In genomic region chr1:53878492-53879105, GRCh38 we compare ENCODE assay signal across 8 cellular contexts. TPM values are rescaled to one million over a fixed set of nuclear protein-coding genes. Genes with fewer than 3 reads are reported as not detected.
DNase-seq lines count a peak whose midpoint lies in the region; ATAC-seq and TF ChIP-seq lines count a peak whose summit lies in the region.

No MANE protein-coding gene starts in this region.

- POLR2A ChIA-PET in A673 (lab: Charles Lee; ENCODE audit: low non-redundant PET) = no interaction called here

- no peaks in the 10 kb centered on the region for H3K9me3 ChIP-seq in A673 (ENCODE audit: low read depth, low read length, poor library complexity, severe bottlenecking)
- H3K9me3 ChIP-seq in neural cell (ENCODE audit: low read length) = no peaks in the 10 kb centered on the region

- peak; percentile 71 for TF ChIP-seq RAD21 in neural cell (conservative IDR thresholded peaks at IDR 0.05)

- H3K27ac ChIP-seq in A673 (ENCODE audit: low read depth, low read length, poor library complexity, severe bottlenecking) = no peak overlapping the region
- H3K27ac ChIP-seq in neural cell (ENCODE audit: low read length) = no peak overlapping the region

- H3K4me2 ChIP-seq in neural cell (ENCODE audit: low read length) = no peak overlapping the region

- TF ChIP-seq CTCF in A673 (conservative IDR thresholded peaks at IDR 0.05; ENCODE audit: low read depth, low read length) (peak; percentile 62), GM12872 (IDR thresholded peaks at IDR 0.05; ENCODE audit: insufficient read depth, low read depth, low read length) (peak; percentile 61), neural cell (IDR thresholded peaks at IDR 0.05; ENCODE audit: poor library complexity, severe bottlenecking) (peak; percentile 68)

- H3K27me3 ChIP-seq in A673 (replicated peaks; ENCODE audit: insufficient read depth, low read depth, low read length, poor library complexity) (no peaks in the 10 kb centered on the region), neural cell (ENCODE audit: insufficient read depth, low read depth, low read length) (no peaks in the 10 kb centered on the region)

- CTCF ChIA-PET in A673 (lab: Charles Lee) = interaction anchor here (0.6 to 1.3 kb wide), 2 partner anchors 67 to 81 kb away, joined by 4 to 5 read pairs; partner anchors contain the start of gene IFT25

- H3F3A ChIP-seq in neural cell (ENCODE audit: insufficient read depth, low read length, poor library complexity, severe bottlenecking) = no peaks in the 10 kb centered on the region

- no peaks in the 10 kb centered on the region for H3K9me2 ChIP-seq in neural cell (ENCODE audit: insufficient read depth, low read length)

- no peaks in the 10 kb centered on the region for H3K79me2 ChIP-seq in neural cell (replicated peaks; ENCODE audit: insufficient read depth, low read length)

- H3K4me1 ChIP-seq in A673 (ENCODE audit: insufficient read depth, low read length, poor library complexity, severe bottlenecking) = no peaks in the 10 kb centered on the region

- intact Hi-C loops in A673 (cut with micrococcal nuclease; ENCODE audit: unreplicated experiment) = loop anchor here (5.0 kb wide), 1 partner anchor 69 kb away; the partner anchor contains the start of genes IFT25 and LRRC42

- no peak overlapping the region for H3K9ac ChIP-seq in neural cell (ENCODE audit: low read length)

- H3K4me3 ChIP-seq in A673 (ENCODE audit: low read depth, low read length, poor library complexity, severe bottlenecking) (no peak overlapping the region), neural cell (ENCODE audit: low read length) (no peak overlapping the region)

- ATAC-seq in GM19397 (IDR thresholded peaks at IDR 0.05; ENCODE audit: unreplicated experiment) = no peak

- DNase-seq in A673 (ENCODE audit: low spot score) (peak; percentile 12), NCI-H69 (lab: John Stamatoyannopoulos, UW) (peak; percentile 59), cerebellum (ENCODE audit: low spot score) (peak; percentile 15), activated T-cell treated with anti-CD3 and anti-CD28 coated beads for 4 hours (no peak)
- DNase-seq in activated T-cell treated with anti-CD3 and anti-CD28 coated beads, Interleukin-2, amount 50 U/mL, for 48 hours = no peak

- H3K36me3 ChIP-seq in A673 (ENCODE audit: insufficient read depth, low read length, poor library complexity, severe bottlenecking) (no peaks in the 10 kb centered on the region), neural cell (ENCODE audit: insufficient read depth, low read length) (no peaks in the 10 kb centered on the region)

- H4K20me1 ChIP-seq in neural cell (ENCODE audit: insufficient read depth) = no peaks in the 10 kb centered on the region

- H2AFZ ChIP-seq in neural cell (ENCODE audit: low read depth, low read length) = no peak overlapping the region

- no peak for TF ChIP-seq EP300 in neural cell (conservative IDR thresholded peaks at IDR 0.05; ENCODE audit: poor library complexity, severe bottlenecking)

- BruUV-seq in A673 (replicated peaks; lab: Mats Ljungman, UMichigan) = no TSS peak

TF ChIP-seq in neural cell, 6 proteins besides CTCF, POLR2A, EP300 and RAD21:
- TF ChIP-seq REST (IDR thresholded peaks at IDR 0.05; ENCODE audit: borderline replicate concordance) (no peak), TAF1 (IDR thresholded peaks at IDR 0.05; ENCODE audit: low read depth) (no peak), EZH2 (IDR thresholded peaks at IDR 0.05; ENCODE audit: borderline replicate concordance, insufficient read depth, low read length, poor library complexity, severe bottlenecking) (no peak), MXI1 (conservative IDR thresholded peaks at IDR 0.05; ENCODE audit: poor library complexity, severe bottlenecking) (no peak), SMC3 (conservative IDR thresholded peaks at IDR 0.05; ENCODE audit: poor library complexity) (peak; percentile 79), POLR2AphosphoS5 (IDR thresholded peaks at IDR 0.05) (no peak)

RNA-seq across cellular contexts. Expression of gene YIPF1, which starts 11.0 kb away (rescaled TPM):
- 7.8 and 8.5 TPM in 2 replicates for total RNA-seq in A673 (2021)
- 14.6 TPM for total RNA-seq in cerebellum
- polyA plus RNA-seq in neural cell = 45.0 and 52.6 TPM in 2 replicates
- polyA minus RNA-seq in neural cell = 30.1 and 33.8 TPM in 2 replicates

RNA-seq across cellular contexts. Expression of gene DIO1, which starts 15.4 kb away (rescaled TPM):
- not detected in 2 replicates for total RNA-seq in A673 (2021)
- total RNA-seq in cerebellum = not detected
- polyA plus RNA-seq in neural cell = not detected in 2 replicates
- polyA minus RNA-seq in neural cell = not detected in 2 replicates

RNA-seq across cellular contexts. Expression of gene NDC1, which starts 40.5 kb away (rescaled TPM):
- 22.2 and 26.6 TPM in 2 replicates for total RNA-seq in A673 (2021)
- total RNA-seq in cerebellum = 27.0 TPM
- 18.0 and 18.3 TPM in 2 replicates for polyA plus RNA-seq in neural cell
- polyA minus RNA-seq in neural cell = 25.5 and 26.3 TPM in 2 replicates

Comparison
In these comparisons a context has a peak if more than half of its experiments do, and no peak if none do; other contexts are left out.
1. DNase-seq: peak in A673 (single experiment), NCI-H69 (single experiment) and cerebellum (single experiment); none in activated T-cell treated with anti-CD3 and anti-CD28 coated beads, Interleukin-2, amount 50 U/mL, for 48 hours (0 of 2) and activated T-cell treated with anti-CD3 and anti-CD28 coated beads for 4 hours (single experiment).
2. Peak in every context shown above with its lines, with median percentiles within 50 percentile points of each other: CTCF ChIP-seq.